10 cellular contexts compared by ENCODE assay signal in the genomic region with DNA sequence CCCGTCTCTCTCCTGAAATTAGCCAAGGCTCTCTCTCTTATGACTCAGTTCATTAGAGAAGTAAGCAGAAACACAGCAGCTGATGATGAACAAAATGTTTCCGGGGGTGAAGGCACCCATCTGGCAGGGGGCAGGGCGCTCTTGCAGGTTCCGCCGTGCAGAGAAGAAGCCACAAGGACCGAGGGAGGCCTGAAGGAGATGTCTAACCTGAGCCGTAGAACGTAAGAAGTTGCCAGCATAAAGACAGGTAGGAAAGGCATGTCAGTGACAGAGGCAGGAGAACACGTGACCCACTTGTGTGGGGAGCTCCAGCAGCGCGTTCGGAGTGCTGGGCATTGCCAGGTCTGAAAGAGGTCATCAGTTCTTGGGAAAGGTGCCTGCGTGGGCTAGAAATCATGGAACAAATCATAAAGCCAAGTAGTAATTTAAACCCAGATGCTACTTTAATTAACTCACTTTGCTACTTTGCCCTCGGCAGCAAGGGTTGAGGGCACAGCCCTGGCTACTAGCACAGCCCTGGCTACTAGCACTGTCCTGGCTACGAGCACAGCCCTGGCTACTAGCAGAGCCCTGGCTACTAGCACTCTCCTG.
DNase-seq lines count a peak whose midpoint lies in the region; ATAC-seq, FAIRE-seq and TF ChIP-seq lines count a peak whose summit lies in the region.
"Had no signal": no experiment of that assay in that cellular context is flagged by ENCODE, and none has a peak within 500 bp of the region (broad histone marks: within the 10 kb centered on the region; RNA-seq: fewer than 3 reads in every experiment).

No MANE protein-coding gene starts in this region.

- H3K9me3 ChIP-seq in CD4-positive, alpha-beta memory T cell (ENCODE audit: control insufficient read depth in 1 of 2, low read length in 2 of 2): no peaks in the 10 kb centered on the region
- peaks cover 4% of the 10 kb centered on the region for H3K9me3 ChIP-seq in astrocyte (ENCODE audit: insufficient read depth, low read depth, low read length)

- H3K9ac ChIP-seq in astrocyte (ENCODE audit: low read length): no peak overlapping the region

- peaks cover 7% of the 10 kb centered on the region for H3K36me3 ChIP-seq in CD4-positive, alpha-beta memory T cell (ENCODE audit: insufficient read depth, low read length)
- no peaks in the 10 kb centered on the region for H3K36me3 ChIP-seq in astrocyte (ENCODE audit: insufficient read depth, low read length)

- no peak overlapping the region for H2AFZ ChIP-seq in astrocyte (ENCODE audit: low read depth, low read length)

- H3K79me2 ChIP-seq in astrocyte (ENCODE audit: insufficient read depth, low read length): no peaks in the 10 kb centered on the region

- H3K4me2 ChIP-seq in astrocyte (ENCODE audit: low read length): no peak overlapping the region

- H3K4me3 Mint-ChIP-seq in CD4-positive, alpha-beta memory T cell: peak overlapping the region; percentile 35 to 89 (median 73)
- no peak overlapping the region for H3K4me3 Mint-ChIP-seq in astrocyte (ENCODE audit: unreplicated experiment)

- H3K27me3 Mint-ChIP-seq in CD4-positive, alpha-beta memory T cell: no peaks in the 10 kb centered on the region
- H3K27me3 Mint-ChIP-seq in astrocyte (ENCODE audit: low read depth, unreplicated experiment): no peaks in the 10 kb centered on the region

- CTCF ChIA-PET in CD4-positive, alpha-beta memory T cell (lab: Charles Lee; ENCODE audit: partially characterized antibody): interaction anchor here (1.1 kb wide), 1 partner anchor 151 kb away, joined by 3 read pairs; no protein-coding TSS in a partner anchor
- CTCF ChIA-PET in RWPE1 (lab: Yijun Ruan, JAX): no interaction called here

- H3K27me3 ChIP-seq in CD4-positive, alpha-beta memory T cell (ENCODE audit: insufficient read depth, low read length): no peaks in the 10 kb centered on the region
- H3K27me3 ChIP-seq in astrocyte (ENCODE audit: insufficient read depth, low read length): no peaks in the 10 kb centered on the region

- no peak overlapping the region for H3K27ac ChIP-seq in CD4-positive, alpha-beta memory T cell (ENCODE audit: low read depth, low read length)
- peak overlapping the region; percentile 50 for H3K27ac ChIP-seq in RWPE1
- no peak overlapping the region for H3K27ac ChIP-seq in astrocyte (ENCODE audit: low read depth, low read length)

- peaks cover 24 to 62% (median 46%) of the 10 kb centered on the region in 4 donors for H3K4me1 Mint-ChIP-seq in CD4-positive, alpha-beta memory T cell
- peaks cover 8% of the 10 kb centered on the region for H3K4me1 Mint-ChIP-seq in astrocyte (ENCODE audit: low read depth, unreplicated experiment)

- TF ChIP-seq CTCF in RWPE1 (conservative IDR thresholded peaks at IDR 0.05; ENCODE audit: low read depth): no peak
- TF ChIP-seq CTCF in astrocyte (IDR thresholded peaks at IDR 0.05; ENCODE audit: insufficient read depth, low read depth, low read length): no peak

- DNase-seq in CD4-positive, alpha-beta memory T cell: peak in 3 of 5 donors; percentile 30 to 46 (median 44)
- DNase-seq in RWPE1 (ENCODE audit: low spot score) (no peak), astrocyte (ENCODE audit: low read depth) (peak; percentile 32), occipital lobe (lab: John Stamatoyannopoulos, UW) (peak; percentile 53), epidermal melanocyte (ENCODE audit: insufficient read length, low spot score) (no peak), COLO668 (lab: John Stamatoyannopoulos, UW; ENCODE audit: unreplicated experiment) (no peak)
- DNase-seq: DMS53, NCI-H1105 had no signal

- peaks cover 5% of the 10 kb centered on the region for H4K20me1 ChIP-seq in astrocyte (ENCODE audit: insufficient read depth, low read length)

- intact Hi-C loops in CD4-positive, alpha-beta memory T cell (cut with micrococcal nuclease): no loop called here

- FAIRE-seq in astrocyte (lab: Jason Lieb, UNC): no peak

- peaks cover 10 to 28% of the 10 kb centered on the region in 2 donors for H3K36me3 Mint-ChIP-seq in CD4-positive, alpha-beta memory T cell
- peaks cover 28% of the 10 kb centered on the region for H3K36me3 Mint-ChIP-seq in astrocyte (ENCODE audit: low read depth, unreplicated experiment)

- peaks cover 12% of the 10 kb centered on the region for H3K4me1 ChIP-seq in CD4-positive, alpha-beta memory T cell (ENCODE audit: insufficient read depth, low read length)
- peaks cover 2% of the 10 kb centered on the region for H3K4me1 ChIP-seq in astrocyte (ENCODE audit: insufficient read depth, low read length)

- ATAC-seq in HG03139 (IDR thresholded peaks at IDR 0.05; ENCODE audit: unreplicated experiment) (no peak), HG02763 (IDR thresholded peaks at IDR 0.05; ENCODE audit: unreplicated experiment) (no peak)

- H3K9me3 Mint-ChIP-seq in CD4-positive, alpha-beta memory T cell: peaks cover 0 to 1% (median 0%) of the 10 kb centered on the region in 8 donors
- peaks cover 9% of the 10 kb centered on the region for H3K9me3 Mint-ChIP-seq in astrocyte (ENCODE audit: unreplicated experiment)

- H3K4me3 ChIP-seq in CD4-positive, alpha-beta memory T cell (ENCODE audit: low read length in 2 of 2): no peak overlapping the region
- H3K4me3 ChIP-seq in astrocyte (ENCODE audit: insufficient read depth, low read depth, low read length): no peak overlapping the region

- POLR2A ChIA-PET in CD4-positive, alpha-beta memory T cell (lab: Charles Lee; ENCODE audit: partially characterized antibody): interaction anchor here (0.8 to 1.2 kb wide), 4 partner anchors 12 to 40 kb away, joined by 3 to 5 read pairs (median 4); no protein-coding TSS in a partner anchor
- POLR2A ChIA-PET in RWPE1 (lab: Yijun Ruan, JAX; ENCODE audit: low non-redundant PET): no interaction called here

- peak overlapping the region; percentile 16 to 93 (median 82) for H3K27ac Mint-ChIP-seq in CD4-positive, alpha-beta memory T cell
- H3K27ac Mint-ChIP-seq in astrocyte (ENCODE audit: unreplicated experiment): no peak overlapping the region

Comparison
In these comparisons a context has a peak if more than half of its experiments do, and no peak if none do; other contexts are left out.
1. DNase-seq: peak in CD4-positive, alpha-beta memory T cell (3 of 5), astrocyte (single experiment) and occipital lobe (single experiment); none in RWPE1 (single experiment), epidermal melanocyte (single experiment) and COLO668 (single experiment).